In genomic region chr20:63219866-63220521, GRCh38 we compare ENCODE assay signal across 1 cellular context.
A peak's percentile ranks its signal among the peaks of the same experiment; 100 is the strongest.
TF ChIP-seq lines count a peak whose summit lies in the region.

No MANE protein-coding gene starts in this region.

TF ChIP-seq in HEK293, 187 proteins besides CTCF, POLR2A, EP300 and RAD21:
- TF ChIP-seq ZNF600 (tag by site-specific recombination; IDR thresholded peaks at IDR 0.05) (peak; percentile 50; the same call in 1 of the 2 replicates), ZFHX2 (tag by site-specific recombination; conservative IDR thresholded peaks at IDR 0.05) (peak; percentile 64), ZNF473 (tag by site-specific recombination; IDR thresholded peaks at IDR 0.05) (no peak), ZNF239 (tag by site-specific recombination; IDR thresholded peaks at IDR 0.05) (peak; percentile 99), EGR2 (tag by site-specific recombination; IDR thresholded peaks at IDR 0.05; ENCODE audit: low read depth) (peak; percentile 84), SCRT1 (tag by site-specific recombination; IDR thresholded peaks at IDR 0.05; ENCODE audit: borderline replicate concordance) (no peak), ZNF311 (tag by site-specific recombination; IDR thresholded peaks at IDR 0.05; ENCODE audit: borderline replicate concordance) (no peak), ZNF843 (tag by site-specific recombination; IDR thresholded peaks at IDR 0.05) (no peak), ZNF138 (tag by site-specific recombination; IDR thresholded peaks at IDR 0.05; ENCODE audit: borderline replicate concordance) (no peak), ZNF624 (tag by site-specific recombination; IDR thresholded peaks at IDR 0.05) (no peak), ZNF169 (tag by site-specific recombination; IDR thresholded peaks at IDR 0.05) (no peak)
TF ChIP-seq in HEK293: peak in this region for 4.
